ENCODE assay signal across 28 cellular contexts in genomic region chr13:71117920-71118319, GRCh38.
"Had no signal": no experiment of that assay in that cellular context is flagged by ENCODE, and none has a peak within 500 bp of the region (broad histone marks: within the 10 kb centered on the region; RNA-seq: fewer than 3 reads in every experiment).

No MANE protein-coding gene starts in this region.

- H3K27me3 ChIP-seq: neural progenitor cell, ovary, right lobe of liver, sigmoid colon, spleen, suprapubic skin, testis, tibial artery, transverse colon, upper lobe of right lung, uterus had no signal

- H3K27ac ChIP-seq: neural progenitor cell, ovary, parathyroid adenoma, psoas muscle, right lobe of liver, sigmoid colon, spleen, suprapubic skin, testis, tibial artery, transverse colon, upper lobe of right lung, uterus had no signal

- H3K9me3 ChIP-seq: ovary, psoas muscle, right lobe of liver, sigmoid colon, suprapubic skin, testis, tibial artery, transverse colon, upper lobe of right lung, uterus had no signal

- H3K4me1 ChIP-seq: parathyroid adenoma, psoas muscle, right lobe of liver, sigmoid colon, spleen, suprapubic skin, testis, tibial artery, transverse colon, upper lobe of right lung, uterus had no signal

- DNase-seq: natural killer cell; occipital lobe; ovary; posterior cingulate gyrus; psoas muscle; right cardiac atrium; right lobe of liver; sigmoid colon; spleen; stimulated activated CD4-positive, alpha-beta T cell treated with anti-CD3 and anti-CD28 coated beads, Interleukin-12 subunit alpha, Interleukin-12 subunit beta, amount 100 ng/mL, for 4 hours; stimulated activated CD4-positive, alpha-beta T cell treated with anti-CD3 and anti-CD28 coated beads, Interleukin-1b, Interleukin-23, amount 100 ng/mL, for 48 hours; stimulated activated CD4-positive, alpha-beta T cell treated with anti-CD3 and anti-CD28 coated beads, Interleukin-4, amount 100 ng/mL, for 1 hour; stimulated activated CD4-positive, alpha-beta T cell treated with anti-CD3 and anti-CD28 coated beads, Interleukin-4, amount 100 ng/mL, for 4 hours; stimulated activated CD8-positive, alpha-beta memory T cell treated with anti-CD3 and anti-CD28 coated beads, Interleukin-4, amount 100 ng/mL, for 48 hours; stimulated activated naive CD4-positive, alpha-beta T cell; stimulated activated naive CD8-positive, alpha-beta T cell treated with anti-CD3 and anti-CD28 coated beads, Interleukin-15, amount 100 ng/mL, for 72 hours; stimulated activated naive CD8-positive, alpha-beta T cell treated with anti-CD3 and anti-CD28 coated beads, Interleukin-15, Interleukin-2, amounts not matched to agents 100 U/mL and 50 U/mL, for 24 hours; substantia nigra; testis; tibial artery; transverse colon; upper lobe of right lung; uterus had no signal

- H3K36me3 ChIP-seq: neural progenitor cell, ovary, right lobe of liver, sigmoid colon, spleen, suprapubic skin, tibial artery, transverse colon, upper lobe of right lung, uterus had no signal

- H3K4me3 ChIP-seq: neural progenitor cell, ovary, psoas muscle, right lobe of liver, sigmoid colon, smooth muscle cell, spleen, suprapubic skin, testis, tibial artery, transverse colon, upper lobe of right lung, uterus had no signal

- ATAC-seq: natural killer cell; right cardiac atrium; right lobe of liver; stimulated activated memory B cell treated with anti-CD40 and anti-IgM and Interleukin-4, amounts not matched to agents 10 μg/mL and 1 μg/mL and 100 μg/mL, for 72 hours; stimulated activated naive CD8-positive, alpha-beta T cell treated with anti-CD3 and anti-CD28 coated beads, Interleukin-15, amount 100 ng/mL, for 72 hours; stimulated activated naive CD8-positive, alpha-beta T cell treated with anti-CD3 and anti-CD28 coated beads, Interleukin-15, Interleukin-2, amounts not matched to agents 100 U/mL and 50 U/mL, for 24 hours; upper lobe of right lung had no signal
